In the genomic region with DNA sequence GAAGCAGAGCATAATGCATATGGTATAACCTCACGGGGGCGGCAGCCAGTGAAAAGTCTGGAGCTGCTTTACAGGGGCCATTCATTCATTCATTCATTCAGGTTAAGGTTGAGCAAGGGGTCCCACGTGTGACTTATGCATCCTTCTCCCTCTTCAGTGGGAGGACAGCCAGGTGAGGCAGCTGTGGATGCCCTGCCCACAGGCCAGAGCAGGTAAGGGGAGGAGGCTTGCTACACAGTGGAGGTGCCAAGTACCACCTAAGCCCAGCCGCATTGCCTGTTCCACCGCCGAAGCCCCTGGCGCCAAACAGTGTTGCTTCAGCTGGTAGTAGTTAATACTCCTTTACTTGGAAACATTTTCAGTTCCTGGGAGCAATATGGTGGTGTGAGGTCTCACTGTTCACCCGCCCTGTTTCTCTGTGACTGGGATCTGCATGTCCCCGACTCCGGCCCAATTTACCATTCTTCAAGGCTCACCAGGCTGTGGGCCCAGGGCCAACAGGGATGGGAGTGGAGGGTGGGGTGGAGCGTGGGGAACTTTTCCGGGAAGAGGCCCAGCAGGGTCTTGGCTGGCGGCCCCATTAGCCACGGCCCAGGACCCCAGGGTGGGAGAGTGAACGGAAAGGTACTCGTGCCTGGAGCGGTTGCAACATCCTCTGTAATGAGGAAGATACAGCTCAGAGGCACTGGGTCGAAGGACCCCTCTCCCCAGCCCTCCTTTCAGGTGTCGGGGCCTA, we compare ENCODE assay signal across 9 cellular contexts. TPM values are rescaled to one million over a fixed set of nuclear protein-coding genes. Genes with fewer than 3 reads are reported as not detected.
DNase-seq lines count a peak whose midpoint lies in the region; ATAC-seq and TF ChIP-seq lines count a peak whose summit lies in the region.
"Had no signal": no experiment of that assay in that cellular context is flagged by ENCODE, and none has a peak within 500 bp of the region (broad histone marks: within the 10 kb centered on the region; RNA-seq: fewer than 3 reads in every experiment).

No MANE protein-coding gene starts in this region.

- H3K27ac ChIP-seq in thymus (ENCODE audit: low read depth) (no peak overlapping the region), body of pancreas (no peak overlapping the region)

- H3K9me3 ChIP-seq in thymus (ENCODE audit: control insufficient read depth) (no peaks in the 10 kb centered on the region), body of pancreas (no peaks in the 10 kb centered on the region)

- TF ChIP-seq POLR2A in body of pancreas (IDR thresholded peaks at IDR 0.05): no peak

- H3K4me3 Mint-ChIP-seq in endothelial cell (ENCODE audit: unreplicated experiment): peak overlapping the region; percentile 15

- no peaks in the 10 kb centered on the region for H3K9me3 Mint-ChIP-seq in endothelial cell (ENCODE audit: unreplicated experiment)

- peaks cover 17% of the 10 kb centered on the region for H3K27me3 Mint-ChIP-seq in endothelial cell (ENCODE audit: unreplicated experiment)

- H3K27ac Mint-ChIP-seq in endothelial cell (ENCODE audit: unreplicated experiment): no peak overlapping the region

- DNase-seq in NCI-H69 (lab: John Stamatoyannopoulos, UW): peak; percentile 45
- DNase-seq in endothelial cell (ENCODE audit: low spot score): no peak
- DNase-seq in midbrain (lab: John Stamatoyannopoulos, UW): peak; percentile 19
- DNase-seq in NOMO-1 treated with DMSO at 0.1 percent for 48 hours (lab: John Stamatoyannopoulos, UW; ENCODE audit: unreplicated experiment): no peak
- DNase-seq in body of pancreas: no peak
- DNase-seq: activated CD8-positive, alpha-beta memory T cell treated with anti-CD3 and anti-CD28 coated beads, Interleukin-2, amount 50 U/mL, for 4 hours; NCI-H524 treated with DMSO at 0.1 percent for 48 hours had no signal

- H3K4me3 ChIP-seq in thymus (ENCODE audit: low read length): peak overlapping the region; percentile 47
- H3K4me3 ChIP-seq in body of pancreas: no peak overlapping the region

- TF ChIP-seq CTCF in endothelial cell (IDR thresholded peaks at IDR 0.05; ENCODE audit: unreplicated experiment) (no peak), body of pancreas (IDR thresholded peaks at IDR 0.05) (no peak)

- peaks cover 16% of the 10 kb centered on the region for H3K27me3 ChIP-seq in thymus (ENCODE audit: control insufficient read depth, insufficient read depth)
- H3K27me3 ChIP-seq in body of pancreas: peaks cover 0 to 21% of the 10 kb centered on the region in 2 donors

- H3K36me3 ChIP-seq in thymus (ENCODE audit: control insufficient read depth, insufficient read depth): no peaks in the 10 kb centered on the region
- H3K36me3 ChIP-seq in body of pancreas (replicated peaks in 1 of 2; ENCODE audit: insufficient read depth in 1 of 2, low read depth in 2 of 2): no peaks in the 10 kb centered on the region

- WGBS in thymus: 56% methylated on average over 19 of the region's 19 CpGs
- 51 to 53% methylated on average over 13 to 19 of the region's 19 CpGs for WGBS in body of pancreas, 2 donors

- no peaks in the 10 kb centered on the region for H3K36me3 Mint-ChIP-seq in endothelial cell (ENCODE audit: low read depth, unreplicated experiment)

- ATAC-seq in GM21528 (IDR thresholded peaks at IDR 0.05; ENCODE audit: low FRiP score, unreplicated experiment): no peak
- no peak for ATAC-seq in body of pancreas

- H3K4me1 ChIP-seq in thymus (ENCODE audit: control insufficient read depth, insufficient read depth, low read length) (peaks cover 3% of the 10 kb centered on the region), body of pancreas (peaks cover 18% of the 10 kb centered on the region)

- intact Hi-C loops in body of pancreas (cut with DNase I): no loop called here

- peaks cover 3% of the 10 kb centered on the region for H3K4me1 Mint-ChIP-seq in endothelial cell (ENCODE audit: unreplicated experiment)

RNA-seq across cellular contexts. Expression of a gene that starts 0.7 kb away (rescaled TPM):
- 0.10 TPM for total RNA-seq in endothelial cell (ENCODE audit: unreplicated experiment)
- 4.8 TPM for polyA plus RNA-seq in thymus
- total RNA-seq in body of pancreas: 100 to 1,000 TPM in 1 of 2 donors, 10 to 100 TPM in 1; 35.8 to 123 TPM

Comparison
In these comparisons a context has a peak if more than half of its experiments do, and no peak if none do; other contexts are left out.
1. DNase-seq: peak in NCI-H69 (single experiment) and midbrain (single experiment); none in endothelial cell (single experiment), NOMO-1 treated with DMSO at 0.1 percent for 48 hours (single experiment) and body of pancreas (0 of 4).
2. RNA of a gene that starts 0.7 kb away (total RNA-seq): 35.8 to 123 TPM in body of pancreas; 0.10 TPM in endothelial cell (single experiment); every median in the first group is over 10 times any median in the second.